In the genomic region with DNA sequence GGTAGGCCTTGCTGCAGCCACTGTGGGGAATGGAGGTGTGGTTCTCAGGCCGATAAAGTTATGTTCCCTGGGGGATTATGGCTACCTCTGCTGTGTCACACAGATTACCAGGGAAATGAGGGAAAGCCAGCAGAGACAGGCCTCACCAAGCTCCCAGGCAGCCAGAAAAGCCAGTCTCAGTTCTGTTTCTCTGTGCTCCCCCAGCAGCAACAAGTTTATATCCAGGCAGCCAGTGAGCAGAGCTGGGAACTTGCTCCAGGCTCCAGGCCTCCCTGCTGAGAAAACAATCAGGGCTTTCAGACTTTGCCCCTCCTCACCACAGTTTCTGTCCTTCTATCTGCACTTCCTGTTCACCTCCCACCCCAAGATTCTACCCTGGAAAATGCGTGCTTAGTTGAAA, we compare ENCODE assay signal across 18 cellular contexts.
"Had no signal": no experiment of that assay in that cellular context is flagged by ENCODE, and none has a peak within 500 bp of the region (broad histone marks: within the 10 kb centered on the region; RNA-seq: fewer than 3 reads in every experiment).

No MANE protein-coding gene starts in this region.

- H3K9me3 ChIP-seq: gastrocnemius medialis, right lobe of liver had no signal

- FAIRE-seq: keratinocyte had no signal

- H3K4me3 ChIP-seq: breast epithelium, gastrocnemius medialis, heart left ventricle, left lung, psoas muscle, right lobe of liver, suprapubic skin, upper lobe of left lung had no signal

- H3K36me3 ChIP-seq: breast epithelium, gastrocnemius medialis, heart left ventricle, left lung, right lobe of liver, suprapubic skin, upper lobe of left lung had no signal

- H3K4me1 ChIP-seq: breast epithelium, gastrocnemius medialis, heart left ventricle, left lung, psoas muscle, right lobe of liver, suprapubic skin, upper lobe of left lung had no signal

- H3K27ac ChIP-seq: gastrocnemius medialis, heart left ventricle, left lung, psoas muscle, right lobe of liver, suprapubic skin, upper lobe of left lung had no signal

- ATAC-seq: activated CD4-positive, CD25-positive, alpha-beta regulatory T cell treated with anti-CD3 and anti-CD28 coated beads, Interleukin-2, amount 50 U/mL, for 24 hours; effector memory CD8-positive, alpha-beta T cell; gastrocnemius medialis; heart left ventricle; left lung; naive thymus-derived CD8-positive, alpha-beta T cell; psoas muscle; right lobe of liver had no signal

- H3K27me3 ChIP-seq: breast epithelium, gastrocnemius medialis, heart left ventricle, left lung, right lobe of liver, suprapubic skin, upper lobe of left lung had no signal

- DNase-seq: activated naive CD4-positive, alpha-beta T cell; activated naive CD8-positive, alpha-beta T cell treated with anti-CD3 and anti-CD28 coated beads, Interleukin-2, amount 10 ng/mL, durations not matched to agents 7 days and 5 days; activated T-cell treated with anti-CD3 and anti-CD28 coated beads for 4 hours; aorta; cerebellar nuclear complex; effector memory CD8-positive, alpha-beta T cell; gastrocnemius medialis; heart left ventricle; left lung; mammary epithelial cell; naive thymus-derived CD8-positive, alpha-beta T cell; psoas muscle; right lobe of liver; upper lobe of left lung had no signal
